ENCODE assay signal across 1 cellular context in the genomic region with DNA sequence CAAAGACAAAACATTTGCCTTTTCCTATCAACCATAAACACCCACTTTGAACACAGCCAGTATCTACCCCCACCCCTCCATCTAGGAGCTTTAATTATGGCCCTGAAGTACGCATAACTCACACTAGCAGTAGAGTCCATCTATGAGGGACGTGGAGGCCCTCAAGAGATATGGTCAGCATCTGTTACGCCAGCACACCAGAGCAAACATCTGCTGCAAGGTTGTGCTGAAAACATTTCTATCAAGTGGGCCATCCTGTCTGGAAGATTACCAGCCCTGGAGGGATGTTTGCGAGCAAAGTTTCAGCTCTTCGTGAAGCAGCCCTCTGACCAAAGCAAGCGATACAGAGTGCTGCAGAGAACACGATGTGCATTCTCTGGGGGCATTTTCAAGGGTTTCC.
TF ChIP-seq lines count a peak whose summit lies in the region.

No MANE protein-coding gene starts in this region.

TF ChIP-seq in HepG2, 621 proteins besides CTCF, POLR2A, EP300 and RAD21 (continued from another document):
- TF ChIP-seq, protein P1, sequence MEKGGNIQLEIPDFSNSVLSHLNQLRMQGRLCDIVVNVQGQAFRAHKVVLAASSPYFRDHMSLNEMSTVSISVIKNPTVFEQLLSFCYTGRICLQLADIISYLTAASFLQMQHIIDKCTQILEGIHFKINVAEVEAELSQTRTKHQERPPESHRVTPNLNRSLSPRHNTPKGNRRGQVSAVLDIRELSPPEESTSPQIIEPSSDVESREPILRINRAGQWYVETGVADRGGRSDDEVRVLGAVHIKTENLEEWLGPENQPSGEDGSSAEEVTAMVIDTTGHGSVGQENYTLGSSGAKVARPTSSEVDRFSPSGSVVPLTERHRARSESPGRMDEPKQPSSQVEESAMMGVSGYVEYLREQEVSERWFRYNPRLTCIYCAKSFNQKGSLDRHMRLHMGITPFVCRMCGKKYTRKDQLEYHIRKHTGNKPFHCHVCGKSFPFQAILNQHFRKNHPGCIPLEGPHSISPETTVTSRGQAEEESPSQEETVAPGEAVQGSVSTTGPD (CRISPR knock-in tag; IDR thresholded peaks at IDR 0.05) = no peak
- no peak for TF ChIP-seq ZNF446 (CRISPR knock-in tag; IDR thresholded peaks at IDR 0.05)
- TF ChIP-seq ZFP41 (CRISPR knock-in tag; IDR thresholded peaks at IDR 0.05; ENCODE audit: borderline replicate concordance) = no peak
- TF ChIP-seq ZNF317 (CRISPR knock-in tag; IDR thresholded peaks at IDR 0.05) = no peak
- no peak for TF ChIP-seq TMF1 (CRISPR knock-in tag; IDR thresholded peaks at IDR 0.05; ENCODE audit: low read depth)
- TF ChIP-seq GATAD2A (CRISPR knock-in tag; IDR thresholded peaks at IDR 0.05) = no peak
- TF ChIP-seq NFKB2 (CRISPR knock-in tag; IDR thresholded peaks at IDR 0.05; ENCODE audit: borderline replicate concordance) = no peak
- TF ChIP-seq, protein P2, sequence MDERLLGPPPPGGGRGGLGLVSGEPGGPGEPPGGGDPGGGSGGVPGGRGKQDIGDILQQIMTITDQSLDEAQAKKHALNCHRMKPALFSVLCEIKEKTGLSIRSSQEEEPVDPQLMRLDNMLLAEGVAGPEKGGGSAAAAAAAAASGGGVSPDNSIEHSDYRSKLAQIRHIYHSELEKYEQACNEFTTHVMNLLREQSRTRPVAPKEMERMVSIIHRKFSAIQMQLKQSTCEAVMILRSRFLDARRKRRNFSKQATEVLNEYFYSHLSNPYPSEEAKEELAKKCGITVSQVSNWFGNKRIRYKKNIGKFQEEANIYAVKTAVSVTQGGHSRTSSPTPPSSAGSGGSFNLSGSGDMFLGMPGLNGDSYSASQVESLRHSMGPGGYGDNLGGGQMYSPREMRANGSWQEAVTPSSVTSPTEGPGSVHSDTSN (CRISPR knock-in tag; IDR thresholded peaks at IDR 0.05) = no peak
- no peak for TF ChIP-seq ZFX (CRISPR knock-in tag; IDR thresholded peaks at IDR 0.05; ENCODE audit: low read depth)
- TF ChIP-seq CBFB (CRISPR knock-in tag; IDR thresholded peaks at IDR 0.05) = no peak
- TF ChIP-seq PCBP2 (optimal IDR thresholded peaks at IDR 0.05; ENCODE audit: low read depth, low read length, poor library complexity, severe bottlenecking) = no peak
- TF ChIP-seq HNRNPH1 (optimal IDR thresholded peaks at IDR 0.05; ENCODE audit: low read depth, low read length) = no peak
- TF ChIP-seq, protein P3, sequence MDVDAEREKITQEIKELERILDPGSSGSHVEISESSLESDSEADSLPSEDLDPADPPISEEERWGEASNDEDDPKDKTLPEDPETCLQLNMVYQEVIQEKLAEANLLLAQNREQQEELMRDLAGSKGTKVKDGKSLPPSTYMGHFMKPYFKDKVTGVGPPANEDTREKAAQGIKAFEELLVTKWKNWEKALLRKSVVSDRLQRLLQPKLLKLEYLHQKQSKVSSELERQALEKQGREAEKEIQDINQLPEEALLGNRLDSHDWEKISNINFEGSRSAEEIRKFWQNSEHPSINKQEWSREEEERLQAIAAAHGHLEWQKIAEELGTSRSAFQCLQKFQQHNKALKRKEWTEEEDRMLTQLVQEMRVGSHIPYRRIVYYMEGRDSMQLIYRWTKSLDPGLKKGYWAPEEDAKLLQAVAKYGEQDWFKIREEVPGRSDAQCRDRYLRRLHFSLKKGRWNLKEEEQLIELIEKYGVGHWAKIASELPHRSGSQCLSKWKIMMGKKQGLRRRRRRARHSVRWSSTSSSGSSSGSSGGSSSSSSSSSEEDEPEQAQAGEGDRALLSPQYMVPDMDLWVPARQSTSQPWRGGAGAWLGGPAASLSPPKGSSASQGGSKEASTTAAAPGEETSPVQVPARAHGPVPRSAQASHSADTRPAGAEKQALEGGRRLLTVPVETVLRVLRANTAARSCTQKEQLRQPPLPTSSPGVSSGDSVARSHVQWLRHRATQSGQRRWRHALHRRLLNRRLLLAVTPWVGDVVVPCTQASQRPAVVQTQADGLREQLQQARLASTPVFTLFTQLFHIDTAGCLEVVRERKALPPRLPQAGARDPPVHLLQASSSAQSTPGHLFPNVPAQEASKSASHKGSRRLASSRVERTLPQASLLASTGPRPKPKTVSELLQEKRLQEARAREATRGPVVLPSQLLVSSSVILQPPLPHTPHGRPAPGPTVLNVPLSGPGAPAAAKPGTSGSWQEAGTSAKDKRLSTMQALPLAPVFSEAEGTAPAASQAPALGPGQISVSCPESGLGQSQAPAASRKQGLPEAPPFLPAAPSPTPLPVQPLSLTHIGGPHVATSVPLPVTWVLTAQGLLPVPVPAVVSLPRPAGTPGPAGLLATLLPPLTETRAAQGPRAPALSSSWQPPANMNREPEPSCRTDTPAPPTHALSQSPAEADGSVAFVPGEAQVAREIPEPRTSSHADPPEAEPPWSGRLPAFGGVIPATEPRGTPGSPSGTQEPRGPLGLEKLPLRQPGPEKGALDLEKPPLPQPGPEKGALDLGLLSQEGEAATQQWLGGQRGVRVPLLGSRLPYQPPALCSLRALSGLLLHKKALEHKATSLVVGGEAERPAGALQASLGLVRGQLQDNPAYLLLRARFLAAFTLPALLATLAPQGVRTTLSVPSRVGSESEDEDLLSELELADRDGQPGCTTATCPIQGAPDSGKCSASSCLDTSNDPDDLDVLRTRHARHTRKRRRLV (CRISPR knock-in tag; IDR thresholded peaks at IDR 0.05) = no peak
- TF ChIP-seq PTBP1 (IDR thresholded peaks at IDR 0.05; ENCODE audit: low read depth, low read length, poor library complexity, severe bottlenecking) = no peak
- TF ChIP-seq, protein P4, sequence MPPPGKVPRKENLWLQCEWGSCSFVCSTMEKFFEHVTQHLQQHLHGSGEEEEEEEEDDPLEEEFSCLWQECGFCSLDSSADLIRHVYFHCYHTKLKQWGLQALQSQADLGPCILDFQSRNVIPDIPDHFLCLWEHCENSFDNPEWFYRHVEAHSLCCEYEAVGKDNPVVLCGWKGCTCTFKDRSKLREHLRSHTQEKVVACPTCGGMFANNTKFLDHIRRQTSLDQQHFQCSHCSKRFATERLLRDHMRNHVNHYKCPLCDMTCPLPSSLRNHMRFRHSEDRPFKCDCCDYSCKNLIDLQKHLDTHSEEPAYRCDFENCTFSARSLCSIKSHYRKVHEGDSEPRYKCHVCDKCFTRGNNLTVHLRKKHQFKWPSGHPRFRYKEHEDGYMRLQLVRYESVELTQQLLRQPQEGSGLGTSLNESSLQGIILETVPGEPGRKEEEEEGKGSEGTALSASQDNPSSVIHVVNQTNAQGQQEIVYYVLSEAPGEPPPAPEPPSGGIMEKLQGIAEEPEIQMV (CRISPR knock-in tag; IDR thresholded peaks at IDR 0.05; ENCODE audit: low read depth) = no peak
- TF ChIP-seq MTF1 (CRISPR knock-in tag; IDR thresholded peaks at IDR 0.05) = no peak
- TF ChIP-seq, protein P5, sequence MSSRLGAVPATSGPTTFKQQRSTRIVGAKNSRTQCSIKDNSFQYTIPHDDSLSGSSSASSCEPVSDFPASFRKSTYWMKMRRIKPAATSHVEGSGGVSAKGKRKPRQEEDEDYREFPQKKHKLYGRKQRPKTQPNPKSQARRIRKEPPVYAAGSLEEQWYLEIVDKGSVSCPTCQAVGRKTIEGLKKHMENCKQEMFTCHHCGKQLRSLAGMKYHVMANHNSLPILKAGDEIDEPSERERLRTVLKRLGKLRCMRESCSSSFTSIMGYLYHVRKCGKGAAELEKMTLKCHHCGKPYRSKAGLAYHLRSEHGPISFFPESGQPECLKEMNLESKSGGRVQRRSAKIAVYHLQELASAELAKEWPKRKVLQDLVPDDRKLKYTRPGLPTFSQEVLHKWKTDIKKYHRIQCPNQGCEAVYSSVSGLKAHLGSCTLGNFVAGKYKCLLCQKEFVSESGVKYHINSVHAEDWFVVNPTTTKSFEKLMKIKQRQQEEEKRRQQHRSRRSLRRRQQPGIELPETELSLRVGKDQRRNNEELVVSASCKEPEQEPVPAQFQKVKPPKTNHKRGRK (CRISPR knock-in tag; IDR thresholded peaks at IDR 0.05) = no peak
TF ChIP-seq in HepG2: peak in this region for 0.
